22 cellular contexts compared by ENCODE assay signal in genomic region chr13:111093634-111094033, GRCh38.
"Had no signal": no experiment of that assay in that cellular context is flagged by ENCODE, and none has a peak within 500 bp of the region (broad histone marks: within the 10 kb centered on the region; RNA-seq: fewer than 3 reads in every experiment).

No MANE protein-coding gene starts in this region.

- H3K4me1 ChIP-seq: esophagus squamous epithelium, lower lobe of right lung, parathyroid adenoma, right lobe of liver, testis, tibial nerve, upper lobe of left lung had no signal

- H3K27ac ChIP-seq: dorsolateral prefrontal cortex, esophagus squamous epithelium, lower lobe of right lung, parathyroid adenoma, right lobe of liver, testis, tibial nerve, upper lobe of left lung had no signal

- H3K79me2 ChIP-seq: parathyroid adenoma had no signal

- H3K4me3 ChIP-seq: dorsolateral prefrontal cortex, esophagus squamous epithelium, lower lobe of right lung, right lobe of liver, smooth muscle cell, tibial nerve, upper lobe of left lung had no signal

- FAIRE-seq: colon, endothelial cell of umbilical vein, keratinocyte had no signal

- H3K9me3 ChIP-seq: esophagus squamous epithelium, lower lobe of right lung, right lobe of liver, testis, tibial nerve, upper lobe of left lung had no signal

- H3K27me3 ChIP-seq: right lobe of liver, testis, upper lobe of left lung had no signal

- H3K4me2 ChIP-seq: smooth muscle cell had no signal

- H3K9ac ChIP-seq: parathyroid adenoma had no signal

- DNase-seq: dorsolateral prefrontal cortex; effector CD8-positive, alpha-beta T cell; esophagus squamous epithelium; foreskin melanocyte; hypothalamus; left ventricle myocardium superior; lower lobe of right lung; right lobe of liver; stimulated activated CD4-positive, alpha-beta T cell treated with anti-CD3 and anti-CD28 coated beads, Interleukin-12 subunit alpha, Interleukin-12 subunit beta, amount 100 ng/mL, for 4 hours; stimulated activated CD4-positive, alpha-beta T cell treated with anti-CD3 and anti-CD28 coated beads, Interleukin-1b, Interleukin-23, amount 100 ng/mL, for 48 hours; stimulated activated CD4-positive, alpha-beta T cell treated with anti-CD3 and anti-CD28 coated beads, Interleukin-4, amount 100 ng/mL, for 1 hour; stimulated activated naive CD8-positive, alpha-beta T cell treated with anti-CD3 and anti-CD28 coated beads, Interleukin-15, Interleukin-2, amounts not matched to agents 100 U/mL and 50 U/mL, for 24 hours; substantia nigra; testis had no signal

- H2AFZ ChIP-seq: parathyroid adenoma had no signal

- H3K36me3 ChIP-seq: esophagus squamous epithelium, lower lobe of right lung, right lobe of liver, tibial nerve, upper lobe of left lung had no signal

- ATAC-seq: left ventricle myocardium superior; lower lobe of right lung; stimulated activated effector memory CD8-positive, alpha-beta T cell treated with anti-CD3 and anti-CD28 coated beads, Interleukin-12 subunit alpha, Interleukin-12 subunit beta, amount 100 ng/mL, for 72 hours; stimulated activated naive CD8-positive, alpha-beta T cell treated with anti-CD3 and anti-CD28 coated beads, Interleukin-15, Interleukin-2, amounts not matched to agents 100 U/mL and 50 U/mL, for 24 hours had no signal
